ENCODE assay signal across 19 cellular contexts in the genomic region with DNA sequence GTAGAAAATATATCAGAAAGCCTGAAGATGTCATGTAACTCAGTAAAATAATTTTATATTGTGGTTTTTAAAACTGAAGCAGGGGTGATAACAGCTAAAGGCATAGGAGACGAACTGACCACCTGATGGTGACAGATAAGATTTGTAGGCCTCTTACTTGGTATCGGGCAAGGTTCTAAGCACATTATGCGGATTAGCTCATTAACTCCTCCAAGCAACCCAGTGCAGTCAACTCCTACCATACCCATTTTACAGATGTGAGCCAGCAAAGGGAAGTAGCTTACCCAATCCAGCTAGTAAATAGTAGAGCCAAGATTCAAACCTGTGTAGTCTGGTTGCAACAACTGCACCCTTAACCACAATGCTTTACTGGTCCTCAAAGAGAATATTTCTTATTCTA.
A peak's percentile ranks its signal among the peaks of the same experiment; 100 is the strongest.
DNase-seq lines count a peak whose midpoint lies in the region; ATAC-seq and TF ChIP-seq lines count a peak whose summit lies in the region.
"Had no signal": no experiment of that assay in that cellular context is flagged by ENCODE, and none has a peak within 500 bp of the region (broad histone marks: within the 10 kb centered on the region; RNA-seq: fewer than 3 reads in every experiment).

No MANE protein-coding gene starts in this region.

- no peaks in the 10 kb centered on the region for H3F3A ChIP-seq in PC-3 (ENCODE audit: low read length, unreplicated experiment)

- peak overlapping the region; percentile 10 for H3K27ac Mint-ChIP-seq in nephron progenitor cell
- H3K27ac Mint-ChIP-seq: B cell; CD4-positive, CD25-positive, alpha-beta regulatory T cell; CD8-positive, alpha-beta T cell had no signal

- no peak overlapping the region for H3K9ac ChIP-seq in PC-3 (ENCODE audit: low read length)
- H3K9ac ChIP-seq: BLaER1, GM23248 had no signal

- H3K27me3 Mint-ChIP-seq in nephron progenitor cell (ENCODE audit: low read depth, poor library complexity), result peaks cover 3% of the 10 kb centered on the region
- H3K27me3 Mint-ChIP-seq: B cell; CD4-positive, CD25-positive, alpha-beta regulatory T cell had no signal

- peaks cover 37% of the 10 kb centered on the region for H3K36me3 Mint-ChIP-seq in nephron progenitor cell (ENCODE audit: low read depth)

- BruUV-seq in PC-3 (replicated peaks; lab: Mats Ljungman, UMichigan), result no TSS peak

- H3K9me3 Mint-ChIP-seq in nephron progenitor cell, result no peaks in the 10 kb centered on the region
- H3K9me3 Mint-ChIP-seq: CD4-positive, CD25-positive, alpha-beta regulatory T cell; CD8-positive, alpha-beta T cell had no signal

- no peaks in the 10 kb centered on the region for H3K4me1 ChIP-seq in PC-3 (ENCODE audit: insufficient read depth, low read length)
- H3K4me1 ChIP-seq: BLaER1, Caco-2 had no signal

- H3K4me3 ChIP-seq in NB4 (ENCODE audit: low read depth, low read length), result no peak overlapping the region
- H3K4me3 ChIP-seq in PC-3 (ENCODE audit: low read length), result no peak overlapping the region
- H3K4me3 ChIP-seq: BLaER1, GM23248 had no signal

- H4K20me1 ChIP-seq in PC-3 (ENCODE audit: low read length), result no peaks in the 10 kb centered on the region
- H4K20me1 ChIP-seq: BLaER1 had no signal

- TF ChIP-seq CTCF in NB4 (IDR thresholded peaks at IDR 0.05; ENCODE audit: low read depth, low read length) (no peak), nephron progenitor cell (IDR thresholded peaks at IDR 0.05) (no peak), PC-3 (conservative IDR thresholded peaks at IDR 0.05; ENCODE audit: low read depth, low read length) (no peak)

- POLR2A ChIA-PET in PC-3 (lab: Charles Lee; ENCODE audit: unreplicated experiment), result no interaction called here

- no peak overlapping the region for H3K27ac ChIP-seq in PC-3 (ENCODE audit: low read length)
- H3K27ac ChIP-seq: 22Rv1, BLaER1, C4-2B, GM23248 had no signal

- DNase-seq in NCI-H82 (lab: John Stamatoyannopoulos, UW) (peak; percentile 31), NCI-H82 treated with DMSO at 0.1 percent for 48 hours (lab: John Stamatoyannopoulos, UW; ENCODE audit: unreplicated experiment) (no peak), NB4 (ENCODE audit: low read depth) (peak; percentile 10), erythroblast (lab: John Stamatoyannopoulos, UW) (peak; percentile 11 to 72), nephron progenitor cell (no peak), head of caudate nucleus (no peak), PC-3 (no peak)
- DNase-seq: Caco-2; CD4-positive, CD25-positive, alpha-beta regulatory T cell; CD8-positive, alpha-beta T cell; DMS153; DND-41; H7; HCEC 1CT had no signal

- TF ChIP-seq POLR2A in NB4 (IDR thresholded peaks at IDR 0.05; ENCODE audit: extremely low read depth, insufficient read length), result no peak
- no peak for TF ChIP-seq POLR2A in erythroblast (IDR thresholded peaks at IDR 0.05; ENCODE audit: low read length)

- H3K4me1 Mint-ChIP-seq in nephron progenitor cell, result peaks cover 3% of the 10 kb centered on the region
- H3K4me1 Mint-ChIP-seq: B cell; CD4-positive, CD25-positive, alpha-beta regulatory T cell had no signal

- CTCF ChIA-PET in PC-3 (lab: Charles Lee), result no interaction called here

- H3K4me3 Mint-ChIP-seq in nephron progenitor cell, result no peak overlapping the region
- H3K4me3 Mint-ChIP-seq: B cell; CD4-positive, CD25-positive, alpha-beta regulatory T cell; CD8-positive, alpha-beta T cell had no signal

- no peaks in the 10 kb centered on the region for H3K9me3 ChIP-seq in PC-3 (ENCODE audit: low read length)
- H3K9me3 ChIP-seq: BLaER1, Caco-2 had no signal

- H3K36me3 ChIP-seq in PC-3 (ENCODE audit: low read depth, low read length), result no peaks in the 10 kb centered on the region; the same call in 1 of the 2 replicates
- H3K36me3 ChIP-seq: BLaER1 had no signal

- H2AFZ ChIP-seq in PC-3 (ENCODE audit: low read length), result no peak overlapping the region
- H2AFZ ChIP-seq: GM23248 had no signal

- no peaks in the 10 kb centered on the region for H3K79me2 ChIP-seq in PC-3 (ENCODE audit: low read length)

- H3K27me3 ChIP-seq in PC-3 (ENCODE audit: low read length), result no peaks in the 10 kb centered on the region
- H3K27me3 ChIP-seq: BLaER1 had no signal

- no peak overlapping the region for H3K4me2 ChIP-seq in PC-3 (ENCODE audit: low read length)
- H3K4me2 ChIP-seq: BLaER1 had no signal

- ATAC-seq in PC-3, result no peak
- ATAC-seq: CD8-positive, alpha-beta T cell had no signal

- no peaks in the 10 kb centered on the region for H3K9me2 ChIP-seq in PC-3 (replicated peaks; ENCODE audit: low read length)

- intact Hi-C loops in head of caudate nucleus (cut with DNase I) (no loop called here), PC-3 (cut with micrococcal nuclease) (no loop called here)

Comparison
In these comparisons a context has a peak if more than half of its experiments do, and no peak if none do; other contexts are left out.
1. DNase-seq: peak in NCI-H82 (single experiment), NB4 (single experiment) and erythroblast (2 of 2); none in NCI-H82 treated with DMSO at 0.1 percent for 48 hours (single experiment), nephron progenitor cell (single experiment), head of caudate nucleus (0 of 42) and PC-3 (single experiment).